In the genomic region with DNA sequence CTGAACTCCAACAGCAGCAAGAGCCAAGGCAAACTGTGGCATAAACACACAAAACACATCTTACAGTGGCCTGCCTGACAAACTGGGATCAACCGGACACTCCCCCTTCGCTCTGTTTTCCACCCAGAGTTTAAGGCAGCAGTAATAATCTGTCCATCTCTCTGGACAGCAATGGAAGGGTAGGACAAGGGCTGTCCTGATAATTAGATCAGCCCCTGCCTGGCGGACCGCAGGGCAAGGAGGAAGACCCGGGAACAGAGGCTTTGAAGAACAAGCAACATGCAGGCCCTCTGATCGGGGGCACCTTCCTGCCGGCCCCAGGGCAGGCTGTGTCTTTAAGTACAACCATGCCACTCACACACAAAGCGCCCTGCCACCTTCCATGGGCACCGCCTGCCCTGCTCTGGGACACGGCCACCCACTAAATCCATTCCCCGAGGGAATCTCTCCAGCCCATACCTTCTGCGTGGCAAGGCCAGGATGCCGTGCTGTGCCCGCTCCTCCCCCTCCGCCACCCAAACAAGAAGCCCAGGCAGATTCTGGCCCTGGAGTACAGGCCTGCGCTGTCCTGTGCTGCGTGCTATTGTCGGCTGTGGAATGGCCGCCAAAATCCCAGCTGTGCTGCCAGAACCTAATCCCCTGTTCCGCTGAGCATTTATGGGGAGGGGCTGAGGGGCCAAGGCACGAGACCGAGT, we compare ENCODE assay signal across 1 cellular context.
TF ChIP-seq lines count a peak whose summit lies in the region.

No MANE protein-coding gene starts in this region.

TF ChIP-seq in HEK293, 187 proteins besides CTCF, POLR2A, EP300 and RAD21 (continued from another document):
- TF ChIP-seq, protein P1, sequence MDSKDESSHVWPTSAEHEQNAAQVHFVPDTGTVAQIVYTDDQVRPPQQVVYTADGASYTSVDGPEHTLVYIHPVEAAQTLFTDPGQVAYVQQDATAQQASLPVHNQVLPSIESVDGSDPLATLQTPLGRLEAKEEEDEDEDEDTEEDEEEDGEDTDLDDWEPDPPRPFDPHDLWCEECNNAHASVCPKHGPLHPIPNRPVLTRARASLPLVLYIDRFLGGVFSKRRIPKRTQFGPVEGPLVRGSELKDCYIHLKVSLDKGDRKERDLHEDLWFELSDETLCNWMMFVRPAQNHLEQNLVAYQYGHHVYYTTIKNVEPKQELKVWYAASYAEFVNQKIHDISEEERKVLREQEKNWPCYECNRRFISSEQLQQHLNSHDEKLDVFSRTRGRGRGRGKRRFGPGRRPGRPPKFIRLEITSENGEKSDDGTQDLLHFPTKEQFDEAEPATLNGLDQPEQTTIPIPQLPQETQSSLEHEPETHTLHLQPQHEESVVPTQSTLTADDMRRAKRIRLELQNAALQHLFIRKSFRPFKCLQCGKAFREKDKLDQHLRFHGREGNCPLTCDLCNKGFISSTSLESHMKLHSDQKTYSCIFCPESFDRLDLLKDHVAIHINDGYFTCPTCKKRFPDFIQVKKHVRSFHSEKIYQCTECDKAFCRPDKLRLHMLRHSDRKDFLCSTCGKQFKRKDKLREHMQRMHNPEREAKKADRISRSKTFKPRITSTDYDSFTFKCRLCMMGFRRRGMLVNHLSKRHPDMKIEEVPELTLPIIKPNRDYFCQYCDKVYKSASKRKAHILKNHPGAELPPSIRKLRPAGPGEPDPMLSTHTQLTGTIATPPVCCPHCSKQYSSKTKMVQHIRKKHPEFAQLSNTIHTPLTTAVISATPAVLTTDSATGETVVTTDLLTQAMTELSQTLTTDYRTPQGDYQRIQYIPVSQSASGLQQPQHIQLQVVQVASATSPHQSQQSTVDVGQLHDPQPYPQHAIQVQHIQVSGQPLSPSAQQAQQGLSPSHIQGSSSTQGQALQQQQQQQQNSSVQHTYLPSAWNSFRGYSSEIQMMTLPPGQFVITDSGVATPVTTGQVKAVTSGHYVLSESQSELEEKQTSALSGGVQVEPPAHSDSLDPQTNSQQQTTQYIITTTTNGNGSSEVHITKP (tag by site-specific recombination; IDR thresholded peaks at IDR 0.05) = no peak
- TF ChIP-seq ZBTB7A (tag by site-specific recombination; IDR thresholded peaks at IDR 0.05; ENCODE audit: low read depth) = no peak
- peak; percentile 18; the same call in 1 of the 2 replicates for TF ChIP-seq SCRT2 (tag by site-specific recombination; IDR thresholded peaks at IDR 0.05)
- TF ChIP-seq ZNF394 (tag by site-specific recombination; IDR thresholded peaks at IDR 0.05; ENCODE audit: borderline replicate concordance) = peak; percentile 25; the same call in 1 of the 2 replicates
- peak; percentile 45; the same call in 1 of the 2 replicates for TF ChIP-seq ZNF558 (tag by site-specific recombination; IDR thresholded peaks at IDR 0.05)
- 0 out of 2 replicates have a peak, but pooled peaks have one; percentile 42 for TF ChIP-seq SP3 (tag by site-specific recombination; IDR thresholded peaks at IDR 0.05)
